ENCODE assay signal across 26 cellular contexts in genomic region chr9:117097761-117098160, GRCh38.
"Had no signal": no experiment of that assay in that cellular context is flagged by ENCODE, and none has a peak within 500 bp of the region (broad histone marks: within the 10 kb centered on the region; RNA-seq: fewer than 3 reads in every experiment).

No MANE protein-coding gene starts in this region.

- H3K9ac ChIP-seq: neural progenitor cell, parathyroid adenoma had no signal

- H3K4me3 ChIP-seq: dorsolateral prefrontal cortex, gastrocnemius medialis, left lung, neural progenitor cell, smooth muscle cell, testis, tibial nerve, upper lobe of left lung had no signal

- H3K27me3 Mint-ChIP-seq: progenitor cell of endocrine pancreas had no signal

- H3K4me2 ChIP-seq: neural progenitor cell, smooth muscle cell had no signal

- H2AFZ ChIP-seq: neural progenitor cell, parathyroid adenoma had no signal

- H3K27ac Mint-ChIP-seq: naive thymus-derived CD4-positive, alpha-beta T cell; nephron; neural progenitor cell; progenitor cell of endocrine pancreas; stimulated activated effector memory CD8-positive, alpha-beta T cell treated with anti-CD3 and anti-CD28 coated beads, Interleukin-12 subunit alpha, Interleukin-12 subunit beta, amount 100 ng/mL, for 72 hours had no signal

- ATAC-seq: gastrocnemius medialis; left cardiac atrium; left lung; naive thymus-derived CD4-positive, alpha-beta T cell; sciatic nerve; stimulated activated effector memory CD8-positive, alpha-beta T cell treated with anti-CD3 and anti-CD28 coated beads, Interleukin-12 subunit alpha, Interleukin-12 subunit beta, amount 100 ng/mL, for 72 hours; stimulated activated naive CD8-positive, alpha-beta T cell treated with anti-CD3 and anti-CD28 coated beads, Interleukin-15, Interleukin-2, amounts not matched to agents 100 U/mL and 50 U/mL, for 24 hours had no signal

- H3K36me3 Mint-ChIP-seq: neural progenitor cell; stimulated activated effector memory CD8-positive, alpha-beta T cell treated with anti-CD3 and anti-CD28 coated beads, Interleukin-12 subunit alpha, Interleukin-12 subunit beta, amount 100 ng/mL, for 72 hours had no signal

- H3K4me1 ChIP-seq: gastrocnemius medialis, left lung, neural progenitor cell, parathyroid adenoma, testis, upper lobe of left lung had no signal

- H3K4me1 Mint-ChIP-seq: naive thymus-derived CD4-positive, alpha-beta T cell; neural progenitor cell; stimulated activated effector memory CD8-positive, alpha-beta T cell treated with anti-CD3 and anti-CD28 coated beads, Interleukin-12 subunit alpha, Interleukin-12 subunit beta, amount 100 ng/mL, for 72 hours had no signal

- H3K27me3 ChIP-seq: dorsolateral prefrontal cortex, gastrocnemius medialis, left lung, neural progenitor cell, testis, tibial nerve, upper lobe of left lung had no signal

- DNase-seq: dorsolateral prefrontal cortex; effector CD4-positive, alpha-beta T cell; gastrocnemius medialis; head of caudate nucleus; left cardiac atrium; left lung; mesendoderm; midbrain; naive thymus-derived CD4-positive, alpha-beta T cell; stimulated activated CD4-positive, alpha-beta T cell treated with anti-CD3 and anti-CD28 coated beads, Interleukin-12 subunit alpha, Interleukin-12 subunit beta, amount 100 ng/mL, for 4 hours; stimulated activated CD4-positive, alpha-beta T cell treated with anti-CD3 and anti-CD28 coated beads, Interleukin-2, amount 100 ng/mL, for 24 hours; stimulated activated CD4-positive, alpha-beta T cell treated with anti-CD3 and anti-CD28 coated beads, Interleukin-4, amount 100 ng/mL, for 24 hours; stimulated activated naive CD8-positive, alpha-beta T cell treated with anti-CD3 and anti-CD28 coated beads, Interleukin-15, Interleukin-2, amounts not matched to agents 100 U/mL and 50 U/mL, for 24 hours; substantia nigra; testis; upper lobe of left lung had no signal

- H3K36me3 ChIP-seq: gastrocnemius medialis, left lung, neural progenitor cell, tibial nerve, upper lobe of left lung had no signal

- H3K4me3 Mint-ChIP-seq: naive thymus-derived CD4-positive, alpha-beta T cell; nephron; neural progenitor cell; stimulated activated effector memory CD8-positive, alpha-beta T cell treated with anti-CD3 and anti-CD28 coated beads, Interleukin-12 subunit alpha, Interleukin-12 subunit beta, amount 100 ng/mL, for 72 hours had no signal

- H3K9me3 ChIP-seq: gastrocnemius medialis, left lung, testis, tibial nerve, upper lobe of left lung had no signal

- FAIRE-seq: colon, urothelium cell line had no signal

- H3K27ac ChIP-seq: dorsolateral prefrontal cortex, gastrocnemius medialis, left lung, neural progenitor cell, parathyroid adenoma, testis, tibial nerve, upper lobe of left lung had no signal

- H3K79me2 ChIP-seq: parathyroid adenoma had no signal

- H3K9me3 Mint-ChIP-seq: nephron, neural progenitor cell had no signal
